11 cellular contexts compared by ENCODE assay signal in the genomic region with DNA sequence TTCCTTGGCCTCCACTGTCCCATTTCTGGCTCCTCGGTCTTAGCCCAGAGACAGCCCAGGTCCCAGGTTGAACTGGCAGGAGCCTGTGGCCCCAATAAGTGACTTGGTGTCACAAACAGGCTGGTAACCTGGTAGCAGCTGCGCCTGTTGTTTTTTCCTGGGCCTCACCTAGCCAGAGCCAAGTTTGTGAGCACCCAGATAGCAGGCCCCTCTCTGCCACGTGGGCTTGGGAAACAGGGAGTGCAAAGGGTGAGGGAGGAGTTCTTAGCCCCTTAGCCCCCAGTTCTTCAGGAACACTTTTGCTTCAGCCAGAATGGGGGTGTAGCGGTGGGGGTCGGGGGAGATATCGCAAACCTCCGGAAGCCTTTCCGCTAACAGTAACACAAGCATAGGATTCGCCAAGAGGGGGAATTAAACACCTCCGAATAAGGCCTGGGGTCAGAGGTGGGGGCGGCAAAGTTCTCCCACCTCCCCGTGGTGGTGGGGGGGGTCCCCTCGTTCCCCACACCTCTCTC. TPM values are rescaled to one million over a fixed set of nuclear protein-coding genes. Genes with fewer than 3 reads are reported as not detected.
DNase-seq lines count a peak whose midpoint lies in the region; ATAC-seq and TF ChIP-seq lines count a peak whose summit lies in the region.
"Had no signal": no experiment of that assay in that cellular context is flagged by ENCODE, and none has a peak within 500 bp of the region (broad histone marks: within the 10 kb centered on the region; RNA-seq: fewer than 3 reads in every experiment).

No MANE protein-coding gene starts in this region.

- H3K36me3 ChIP-seq in RWPE2 (ENCODE audit: low read depth) (peaks cover 12% of the 10 kb centered on the region; the same call in 1 of the 2 replicates), ovary (no peaks in the 10 kb centered on the region)

- ATAC-seq in RWPE2 (ENCODE audit: low read depth) = no peak
- peak; percentile 63 for ATAC-seq in Right ventricle myocardium superior (ENCODE audit: poor library complexity)
- no peak for ATAC-seq in GM21367 (IDR thresholded peaks at IDR 0.05; ENCODE audit: unreplicated experiment)
- no peak for ATAC-seq in HG03196 (IDR thresholded peaks at IDR 0.05; ENCODE audit: unreplicated experiment)

- TF ChIP-seq POLR2A in ovary (IDR thresholded peaks at IDR 0.05) = no peak

- intact Hi-C loops in Right ventricle myocardium superior (cut with DNase I) = no loop called here
- intact Hi-C loops in ovary (cut with DNase I) = no loop called here
- intact Hi-C loops in posterior cingulate gyrus (cut with DNase I) = no loop called here

- H3K27ac ChIP-seq in C4-2B (peak overlapping the region; percentile 93), RWPE2 (ENCODE audit: poor library complexity, severe bottlenecking) (peak overlapping the region; percentile 87), ovary (no peak overlapping the region)

- 46 to 48% (median 47%) methylated on average over 13 of the region's 13 CpGs for WGBS in ovary, 3 donors

- TF ChIP-seq CTCF in C4-2B (conservative IDR thresholded peaks at IDR 0.05) (no peak), RWPE2 (IDR thresholded peaks at IDR 0.05; ENCODE audit: poor library complexity, severe bottlenecking) (no peak), ovary (IDR thresholded peaks at IDR 0.05) (no peak)

- DNase-seq in RWPE2 (ENCODE audit: low spot score) (no peak), Right ventricle myocardium superior (no peak), ovary (no peak), T-helper 1 cell (no peak), posterior cingulate gyrus (no peak)
- DNase-seq: GOT3 had no signal

- H3K4me3 ChIP-seq in RWPE2 (ENCODE audit: severe bottlenecking) (peak overlapping the region; percentile 89), ovary (peak overlapping the region; percentile 35)

- H3K4me1 ChIP-seq in RWPE2 (ENCODE audit: insufficient read depth, poor library complexity, severe bottlenecking) = peaks cover 42% of the 10 kb centered on the region
- peaks cover 5% of the 10 kb centered on the region for H3K4me1 ChIP-seq in ovary (ENCODE audit: insufficient read depth)

- H3K27me3 ChIP-seq in RWPE2 (ENCODE audit: insufficient read depth, poor library complexity, severe bottlenecking) (no peaks in the 10 kb centered on the region), ovary (no peaks in the 10 kb centered on the region)

- H3K9me3 ChIP-seq in RWPE2 (ENCODE audit: severe bottlenecking) (no peaks in the 10 kb centered on the region), ovary (no peaks in the 10 kb centered on the region)

- no peak for TF ChIP-seq EP300 in ovary (IDR thresholded peaks at IDR 0.05)

RNA-seq across cellular contexts. Expression of gene C6orf132, which starts 0.8 kb away (rescaled TPM):
- 1.9 TPM for total RNA-seq in Right ventricle myocardium superior
- total RNA-seq in ovary = 10 to 100 TPM in 1 of 7 donors, 1 to 10 TPM in 3, under 1 TPM in 3; 0.05 to 14.1 (median 1.1) TPM
- 1 to 10 TPM in 1 of 2 donors, under 1 TPM in 1; 0.34 to 3.0 TPM for polyA plus RNA-seq in ovary
- polyA plus RNA-seq: naive thymus-derived CD4-positive, alpha-beta T cell had no signal

RNA-seq across cellular contexts. Expression of gene GUCA1A, which starts 31.5 kb away (rescaled TPM):
- total RNA-seq in Right ventricle myocardium superior (not detected), ovary (not detected)
- under 1 TPM in 1 of 2 donors, not detected in 1; 0.06 TPM for polyA plus RNA-seq in ovary
- total RNA-seq: naive thymus-derived CD4-positive, alpha-beta T cell; T-cell had no signal
- polyA plus RNA-seq: naive thymus-derived CD4-positive, alpha-beta T cell had no signal

RNA-seq across cellular contexts. Expression of gene GUCA1B, which starts 53.1 kb away (rescaled TPM):
- 0.46 TPM for total RNA-seq in Right ventricle myocardium superior
- 1 to 10 TPM in 5 of 7 donors, under 1 TPM in 1, not detected in 1; 0.34 to 2.9 (median 1.5) TPM for total RNA-seq in ovary
- polyA plus RNA-seq in ovary = 1 to 10 TPM in 1 of 2 donors, under 1 TPM in 1; 0.40 to 1.3 TPM

Comparison
In these comparisons a context has a peak if more than half of its experiments do, and no peak if none do; other contexts are left out.
1. H3K27ac ChIP-seq: peak in C4-2B (single experiment) and RWPE2 (single experiment); none in ovary (0 of 2).